Comparison of ENCODE assay signal across 8 cellular contexts in the genomic region with DNA sequence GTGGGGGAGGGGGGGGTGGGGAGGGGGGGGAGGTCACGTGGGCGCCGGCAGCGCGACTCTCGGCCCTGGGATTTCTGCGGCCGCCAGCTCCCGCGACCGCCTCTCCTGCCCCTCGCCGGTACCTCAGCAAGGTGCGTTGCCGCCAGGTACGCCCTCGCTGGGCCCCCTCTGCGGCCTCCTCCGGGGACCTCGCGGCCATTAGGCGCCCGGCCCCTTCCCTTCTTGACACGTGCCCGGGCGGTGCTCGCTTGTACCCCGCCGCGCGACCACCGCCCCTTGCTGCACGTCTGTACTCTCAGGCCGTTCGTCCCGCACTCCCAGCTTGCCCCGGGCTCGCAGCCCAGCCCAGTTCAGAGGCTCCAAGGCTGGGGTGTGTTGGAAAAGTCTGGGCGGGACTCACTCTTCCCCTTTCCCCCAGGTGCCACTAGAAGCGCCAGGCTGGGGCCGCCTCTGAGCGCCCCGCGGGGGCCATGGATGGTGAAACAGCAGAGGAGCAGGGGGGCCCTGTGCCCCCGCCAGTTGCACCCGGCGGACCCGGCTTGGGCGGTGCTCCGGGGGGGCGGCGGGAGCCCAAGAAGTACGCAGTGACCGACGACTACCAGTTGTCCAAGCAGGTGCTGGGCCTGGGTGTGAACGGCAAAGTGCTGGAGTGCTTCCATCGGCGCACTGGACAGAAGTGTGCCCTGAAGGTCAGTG. TPM values are rescaled to one million over a fixed set of nuclear protein-coding genes. Genes with fewer than 3 reads are reported as not detected.
DNase-seq lines count a peak whose midpoint lies in the region; ATAC-seq and TF ChIP-seq lines count a peak whose summit lies in the region.

A gene (plus strand): TSS at position 56 of the 696 bp plus-strand sequence. CDS start 415 bp downstream, at position 471.

- H3K27ac ChIP-seq in SJSA1 (peak within 1 kb of the TSS; percentile 38; the same call in 1 of the 2 replicates), coronary artery (peak within 1 kb of the TSS; percentile 84 to 93), mesendoderm (ENCODE audit: low read depth, low read length) (no peak within 1 kb of the TSS), transverse colon (peak within 1 kb of the TSS; percentile 90 to 95 (median 93))

- no CpG with 5 or more reads among the region's 58 CpGs for WGBS in mesendoderm (ENCODE audit: extremely low coverage, insufficient coverage, low lambda C conversion rate)
- 0% methylated on average over 40 of the region's 58 CpGs; no CpG with 5 or more reads in 1 of the 2 donors for WGBS in transverse colon (ENCODE audit: low coverage in 1 of 2), 2 donors

- H3K4ac ChIP-seq in mesendoderm (ENCODE audit: low read depth, low read length), result peak within 1 kb of the TSS; percentile 46

- peaks cover 19% of the 10 kb centered on the region for H3K4me1 ChIP-seq in SJSA1 (replicated peaks)
- peaks cover 8% of the 10 kb centered on the region for H3K4me1 ChIP-seq in mesendoderm (ENCODE audit: control insufficient read depth, low read depth, low read length)
- H3K4me1 ChIP-seq in transverse colon, result peaks cover 0 to 44% (median 29%) of the 10 kb centered on the region in 4 donors

- H3K9ac ChIP-seq in mesendoderm (ENCODE audit: low read length), result peak within 1 kb of the TSS; percentile 79

- H3K23ac ChIP-seq in mesendoderm (ENCODE audit: low read length), result no peak within 1 kb of the TSS

- peak; percentile 66 for TF ChIP-seq POLR2A in transverse colon (IDR thresholded peaks at IDR 0.05)

- H3K36me3 ChIP-seq in SJSA1 (no peaks in the 10 kb centered on the region), mesendoderm (ENCODE audit: control insufficient read depth, insufficient read depth, low read length) (no peaks in the 10 kb centered on the region), transverse colon (no peaks in the 10 kb centered on the region)

- H3K27me3 ChIP-seq in SJSA1 (replicated peaks), result no peaks in the 10 kb centered on the region
- no peaks in the 10 kb centered on the region for H3K27me3 ChIP-seq in mesendoderm (ENCODE audit: insufficient read depth, low read length, poor library complexity)
- H3K27me3 ChIP-seq in transverse colon, result no peaks in the 10 kb centered on the region

- no peaks in the 10 kb centered on the region for H3K79me2 ChIP-seq in mesendoderm (ENCODE audit: control insufficient read depth, insufficient read depth, low read length)

- H3K4me2 ChIP-seq in mesendoderm (ENCODE audit: low read length), result peak within 1 kb of the TSS; percentile 95

- DNase-seq in AG09309 (ENCODE audit: low read depth) (no peak), SJSA1 (ENCODE audit: low read depth in 1 of 2, low spot score in 2 of 2) (peak in 1 of 2 experiments; percentile 20), coronary artery (ENCODE audit: low spot score) (no peak), mesendoderm (no peak), transverse colon (peak; percentile 66), GM13977 (ENCODE audit: low spot score) (no peak)

- in situ Hi-C loops in transverse colon (cut with MboI; ENCODE audit: low pct_ligation_motif_present in 1 of 4, low pct_unique_long_range_greater_than_20kb in 1 of 4, low sequenced_read_pairs in 3 of 4) (loop anchor here in 2 of 4 donors (25.0 kb wide), 1 partner anchor 770 kb away; a partner anchor contains a TSS), GM13977 (cut with MboI; ENCODE audit: low pct_unique_long_range_greater_than_20kb, low sequenced_read_pairs, unreplicated experiment) (loop anchor here (25.0 kb wide), 1 partner anchor 1070 kb away; no protein-coding TSS in a partner anchor)

- peak within 1 kb of the TSS; percentile 76 for H2AK5ac ChIP-seq in mesendoderm (ENCODE audit: low read length)

- no peaks in the 10 kb centered on the region for H3K9me3 ChIP-seq in SJSA1 (replicated peaks)
- H3K9me3 ChIP-seq in transverse colon, result no peaks in the 10 kb centered on the region

- intact Hi-C loops in transverse colon (cut with DNase I; ENCODE audit: low total_unique reads), result loop anchor here (5.0 kb wide), 1 partner anchor 760 kb away; no protein-coding TSS in a partner anchor

- no peak within 1 kb of the TSS for H4K5ac ChIP-seq in mesendoderm (ENCODE audit: low read length)

- H3K18ac ChIP-seq in mesendoderm (ENCODE audit: low read length), result peak within 1 kb of the TSS; percentile 42

- TF ChIP-seq CTCF in AG09309 (IDR thresholded peaks at IDR 0.05; ENCODE audit: control insufficient read depth, insufficient read depth, low read depth, low read length, missing control alignments), result no peak
- TF ChIP-seq CTCF in coronary artery (IDR thresholded peaks at IDR 0.05), result no peak
- peak in 2 of 5 experiments; percentile 12 to 26 for TF ChIP-seq CTCF in transverse colon (IDR thresholded peaks at IDR 0.05)
- no peak for TF ChIP-seq CTCF in GM13977 (IDR thresholded peaks at IDR 0.05; ENCODE audit: extremely low read depth, insufficient read depth, missing control alignments)

- H2BK120ac ChIP-seq in mesendoderm (ENCODE audit: low read depth, low read length), result no peak within 1 kb of the TSS

- no peak within 1 kb of the TSS for H2BK15ac ChIP-seq in mesendoderm (replicated peaks; ENCODE audit: low read depth)

- peak; percentile 16 for ATAC-seq in GM18858 (IDR thresholded peaks at IDR 0.05; ENCODE audit: unreplicated experiment)
- ATAC-seq in HG03103 (IDR thresholded peaks at IDR 0.05; ENCODE audit: low read depth, unreplicated experiment), result peak; percentile 18

- H2BK5ac ChIP-seq in mesendoderm (ENCODE audit: low read length), result no peak within 1 kb of the TSS

- H3K4me3 ChIP-seq in AG09309 (ENCODE audit: control insufficient read depth, low read depth, low read length), result peak within 1 kb of the TSS; percentile 76
- peak within 1 kb of the TSS; percentile 65 for H3K4me3 ChIP-seq in SJSA1
- peak within 1 kb of the TSS; percentile 88 for H3K4me3 ChIP-seq in coronary artery
- peak within 1 kb of the TSS; percentile 57 for H3K4me3 ChIP-seq in mesendoderm (ENCODE audit: low read length)
- H3K4me3 ChIP-seq in transverse colon, result peak within 1 kb of the TSS; percentile 74 to 96 (median 82)

- peak within 1 kb of the TSS; percentile 90 for H3K56ac ChIP-seq in mesendoderm (ENCODE audit: low read length)

- H4K8ac ChIP-seq in mesendoderm (ENCODE audit: low read depth, low read length), result no peak within 1 kb of the TSS

- TF ChIP-seq EP300 in transverse colon (IDR thresholded peaks at IDR 0.05; ENCODE audit: low read depth), result no peak

- H3K79me1 ChIP-seq in mesendoderm (ENCODE audit: low read length), result peaks cover 7% of the 10 kb centered on the region

RNA-seq across cellular contexts. Expression of the gene that starts here (rescaled TPM):
- 7.3 and 17.4 TPM in 2 replicates for total RNA-seq in SJSA1 (2014; rRNA removed; shearing (Covaris generic))
- polyA plus RNA-seq in mesendoderm (2013, experiment 1 of 2), result 35.2 TPM
- 36.3 TPM for polyA plus RNA-seq in mesendoderm (2013, experiment 2 of 2)
- 10 to 100 TPM; 21.3 to 37.8 (median 26.9) TPM for total RNA-seq in transverse colon
